Comparison of ENCODE assay signal across 8 cellular contexts in genomic region chr2:174395284-174395968, GRCh38. TPM values are rescaled to one million over a fixed set of nuclear protein-coding genes. Genes with fewer than 3 reads are reported as not detected.
DNase-seq lines count a peak whose midpoint lies in the region; ATAC-seq and TF ChIP-seq lines count a peak whose summit lies in the region.

Gene SCRN3, plus strand, starts transcription at chr2:174395730. Its CDS starts 2,554 bp downstream, at chr2:174398284.

- H3K36me3 Mint-ChIP-seq in WTC11 (peaks cover 1% of the 10 kb centered on the region; the same call in 1 of the 2 replicates), immature natural killer cell (peaks cover 4 to 10% (median 8%) of the 10 kb centered on the region in 3 donors)

- H3K27ac Mint-ChIP-seq in WTC11 = peak within 1 kb of the TSS; percentile 98
- H3K27ac Mint-ChIP-seq in immature natural killer cell = peak within 1 kb of the TSS; percentile 98 to 100 (median 100)

- ATAC-seq in GM18867 (IDR thresholded peaks at IDR 0.05; ENCODE audit: unreplicated experiment) = peak; percentile 96
- ATAC-seq in HG03103 (IDR thresholded peaks at IDR 0.05; ENCODE audit: low read depth, unreplicated experiment) = peak; percentile 90
- ATAC-seq in WTC11 = peak; percentile 99

- H3K9me3 Mint-ChIP-seq in WTC11 = no peaks in the 10 kb centered on the region
- no peaks in the 10 kb centered on the region for H3K9me3 Mint-ChIP-seq in immature natural killer cell

- H3K4me3 ChIP-seq in cardiac fibroblast (replicated peaks in 1 of 2; ENCODE audit: low read depth in 2 of 2, low read length in 2 of 2) = peak within 1 kb of the TSS; percentile 63 to 73

- CTCF ChIA-PET in WTC11 (lab: Charles Lee) = interaction anchor here (0.6 to 1.8 kb wide), 5 partner anchors 51 to 1692 kb away, joined by 3 to 12 read pairs (median 7); no protein-coding TSS in a partner anchor

- H3K4me3 Mint-ChIP-seq in WTC11 = peak within 1 kb of the TSS; percentile 97
- peak within 1 kb of the TSS; percentile 98 to 100 (median 99) for H3K4me3 Mint-ChIP-seq in immature natural killer cell

- TF ChIP-seq CTCF in WTC11 (IDR thresholded peaks at IDR 0.05) (no peak), cardiac fibroblast (IDR thresholded peaks at IDR 0.05; ENCODE audit: low read depth, low read length) (no peak)

- peaks cover 11% of the 10 kb centered on the region for H3K4me1 Mint-ChIP-seq in WTC11
- H3K4me1 Mint-ChIP-seq in immature natural killer cell = peaks cover 48 to 70% of the 10 kb centered on the region in 2 donors

- DNase-seq in ACHN (peak; percentile 73), NCI-H2196 (lab: John Stamatoyannopoulos, UW; ENCODE audit: unreplicated experiment) (peak; percentile 79), WTC11 (ENCODE audit: low spot score) (peak; percentile 93), cardiac fibroblast (ENCODE audit: low read depth in 2 of 2) (peak; percentile 76 to 82), immature natural killer cell (peak; percentile 80 to 83 (median 80)), smooth muscle cell of the brain vasculature (ENCODE audit: low read depth, low spot score) (peak; percentile 37)

- no peaks in the 10 kb centered on the region for H3K27me3 Mint-ChIP-seq in WTC11 (ENCODE audit: low read depth)
- peaks cover 0 to 4% (median 3%) of the 10 kb centered on the region in 3 donors for H3K27me3 Mint-ChIP-seq in immature natural killer cell (ENCODE audit: low read depth in 3 of 3)

- POLR2A ChIA-PET in WTC11 (lab: Charles Lee) = interaction anchor here (0.9 kb wide), 1 partner anchor 16 kb away, joined by 3 read pairs; no protein-coding TSS in a partner anchor

- in situ Hi-C loops in ACHN (cut with HindIII; ENCODE audit: low pct_ligation_motif_present, low pct_unique_long_range_greater_than_20kb, low sequenced_read_pairs) = no loop called here

TF ChIP-seq in WTC11, 78 proteins besides CTCF, POLR2A, EP300 and RAD21 (continues in another document):
- TF ChIP-seq TEAD1 (CRISPR knock-in tag; IDR thresholded peaks at IDR 0.05) (peak; percentile 43; the same call in 1 of the 2 replicates), GABPB1 (CRISPR knock-in tag; IDR thresholded peaks at IDR 0.05) (0 out of 2 replicates have a peak, but pooled peaks have one; percentile 45), ETV6 (CRISPR knock-in tag; IDR thresholded peaks at IDR 0.05) (peak; percentile 69; the same call in 1 of the 2 replicates), ZNF532 (CRISPR knock-in tag; IDR thresholded peaks at IDR 0.05; ENCODE audit: borderline replicate concordance) (no peak), PRDM15 (CRISPR knock-in tag; IDR thresholded peaks at IDR 0.05) (peak; percentile 27; the same call in 1 of the 2 replicates), MAX (CRISPR knock-in tag; IDR thresholded peaks at IDR 0.05) (peak; percentile 40; the same call in 1 of the 2 replicates), NFE2L1 (CRISPR knock-in tag; IDR thresholded peaks at IDR 0.05) (no peak), JAZF1 (CRISPR knock-in tag; IDR thresholded peaks at IDR 0.05) (no peak), USF2 (CRISPR knock-in tag; IDR thresholded peaks at IDR 0.05) (peak; percentile 34; the same call in 1 of the 2 replicates), NR2C2 (CRISPR knock-in tag; IDR thresholded peaks at IDR 0.05) (peak; percentile 80), FOXK1 (CRISPR knock-in tag; IDR thresholded peaks at IDR 0.05) (peak; percentile 99), NR1H2 (CRISPR knock-in tag; IDR thresholded peaks at IDR 0.05) (no peak), SP1 (CRISPR knock-in tag; conservative IDR thresholded peaks at IDR 0.05) (peak; percentile 51; the same call in 1 of the 2 replicates), IRF2 (CRISPR knock-in tag; IDR thresholded peaks at IDR 0.05; ENCODE audit: borderline replicate concordance, low read depth) (no peak), HMGXB4 (CRISPR knock-in tag; IDR thresholded peaks at IDR 0.05) (peak; percentile 62; the same call in 1 of the 2 replicates), ATF3 (CRISPR knock-in tag; conservative IDR thresholded peaks at IDR 0.05) (no peak), CREM (CRISPR knock-in tag; IDR thresholded peaks at IDR 0.05) (peak; percentile 88; the same call in 1 of the 2 replicates)

RNA-seq across cellular contexts. Expression of gene SCRN3, which starts in this region (rescaled TPM):
- 8.0 to 13.0 TPM (median 11.3 TPM) in 3 replicates for total RNA-seq in WTC11 (2021)
- polyA plus RNA-seq in immature natural killer cell = 10 to 100 TPM in 1 of 3 donors, 1 to 10 TPM in 2; 5.8 to 13.6 (median 9.1) TPM

Comparison
In these comparisons a context has a peak if more than half of its experiments do, and no peak if none do; other contexts are left out.
1. Peak in every context shown above with its lines: DNase-seq, ATAC-seq and H3K4me3 ChIP-seq.
2. DNase-seq: peak in every context shown above with its lines; median percentile 93 in WTC11; 80 in immature natural killer cell; 79 in NCI-H2196; 79 in cardiac fibroblast; 73 in ACHN; 37 in smooth muscle cell of the brain vasculature.